8 cellular contexts compared by ENCODE assay signal in the genomic region with DNA sequence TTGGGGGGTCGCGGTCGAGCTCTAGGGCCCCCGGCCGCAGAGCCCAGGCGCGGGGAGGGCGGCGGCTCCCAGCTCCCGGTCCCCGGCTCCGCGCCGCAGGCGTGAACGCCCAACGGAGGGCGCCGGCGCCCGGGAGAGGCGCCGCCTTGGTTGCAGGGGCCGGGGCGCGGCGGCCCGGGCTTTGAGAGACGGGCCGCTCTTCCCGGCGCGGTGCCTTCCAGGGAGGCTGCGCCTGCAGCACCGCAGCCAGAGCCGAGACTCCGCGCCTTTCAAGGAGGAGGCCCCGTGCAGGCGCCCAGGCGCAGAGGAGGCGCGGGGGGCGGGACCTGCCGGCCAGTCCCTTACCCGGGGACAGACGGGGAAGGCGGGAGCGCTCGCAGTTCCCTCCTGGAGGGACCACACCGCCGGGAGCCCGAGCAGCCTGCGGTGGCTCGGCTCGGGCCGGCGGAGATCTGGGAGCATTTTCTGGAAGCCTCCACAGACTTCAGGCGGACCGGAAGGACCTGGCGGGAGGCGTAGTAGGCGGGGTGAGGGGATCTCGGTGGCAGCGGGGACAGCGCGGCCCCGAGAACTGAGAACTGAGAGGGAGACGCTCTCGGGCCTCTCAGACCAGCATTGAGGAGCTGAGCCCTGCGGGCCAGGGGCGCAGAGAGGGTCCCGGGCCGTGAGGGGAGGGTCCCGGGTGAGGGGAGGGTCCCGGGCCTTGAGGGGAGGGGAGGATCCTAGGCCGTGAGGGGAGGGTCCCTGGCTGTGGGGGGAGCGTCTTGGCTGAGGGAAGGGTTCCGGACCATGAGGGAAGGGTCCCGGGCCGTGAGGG. TPM values are rescaled to one million over a fixed set of nuclear protein-coding genes. Genes with fewer than 3 reads are reported as not detected.
DNase-seq lines count a peak whose midpoint lies in the region; ATAC-seq, FAIRE-seq and TF ChIP-seq lines count a peak whose summit lies in the region.

No MANE protein-coding gene starts in this region.

- TF ChIP-seq RAD21 in SK-N-SH (IDR thresholded peaks at IDR 0.05; ENCODE audit: low read length), result no peak
- no peak for TF ChIP-seq RAD21 in HepG2 (CRISPR knock-in tag; IDR thresholded peaks at IDR 0.05)

- peak overlapping the region; percentile 91 for H3K4me2 ChIP-seq in SK-N-SH
- peak overlapping the region; percentile 85 for H3K4me2 ChIP-seq in HepG2 (ENCODE audit: low read depth, low read length)

- DNase-seq in AG20443 (ENCODE audit: low spot score) (peak; percentile 62), SK-N-SH (peak; percentile 82), choroid plexus epithelial cell (ENCODE audit: low read depth) (peak; percentile 16), HepG2 (ENCODE audit: low spot score) (no peak), GM19240 (ENCODE audit: insufficient read length, low spot score) (no peak)
- peak; percentile 13 for DNase-seq in stimulated activated CD8-positive, alpha-beta memory T cell treated with anti-CD3 and anti-CD28 coated beads, Interleukin-4, amount 100 ng/mL, for 24 hours (ENCODE audit: low read depth)

- H2AFZ ChIP-seq in SK-N-SH (ENCODE audit: low read depth), result peak overlapping the region; percentile 89
- H2AFZ ChIP-seq in HepG2 (ENCODE audit: low read length), result no peak overlapping the region

- no peaks in the 10 kb centered on the region for H3K9me2 ChIP-seq in SK-N-SH

- no TSS peak for BruUV-seq in HepG2 (replicated peaks; lab: Mats Ljungman, UMichigan)

- peak overlapping the region; percentile 11; the same call in 1 of the 2 replicates for H3K9ac ChIP-seq in SK-N-SH
- peak overlapping the region; percentile 70 for H3K9ac ChIP-seq in HepG2 (ENCODE audit: insufficient read depth, low read depth, low read length)

- intact Hi-C loops in HepG2 (cut with micrococcal nuclease; ENCODE audit: unreplicated experiment), result loop anchor here (2.0 to 5.0 kb wide), 2 partner anchors 13 to 179 kb away; a partner anchor contains a TSS

- WGBS in SK-N-SH (ENCODE audit: low lambda C conversion rate), result 6% methylated on average over 17 of the region's 81 CpGs
- WGBS in HepG2 (ENCODE audit: low lambda C conversion rate), result 2% methylated on average over 20 of the region's 81 CpGs

- POLR2A ChIA-PET in SK-N-SH (lab: Yijun Ruan, JAX) (interaction anchor here (0.6 to 1.7 kb wide), 5 partner anchors 16 to 86 kb away, joined by 3 to 9 read pairs (median 4); a partner anchor contains a TSS), HepG2 (lab: Yijun Ruan, JAX) (interaction anchor here (0.5 to 2.1 kb wide), 11 partner anchors 10 to 266 kb away, joined by 3 to 14 read pairs (median 4); a partner anchor contains a TSS)

- H3K79me2 ChIP-seq in SK-N-SH (ENCODE audit: insufficient read depth), result no peaks in the 10 kb centered on the region
- no peaks in the 10 kb centered on the region for H3K79me2 ChIP-seq in HepG2 (ENCODE audit: insufficient read depth, low read length)

- in situ Hi-C loops in HepG2 (cut with HindIII; ENCODE audit: extremely low pct_ligation_motif_present, low pct_unique_long_range_greater_than_20kb), result loop anchor here (5.0 kb wide), 1 partner anchor 59 kb away; no protein-coding TSS in a partner anchor

- no peaks in the 10 kb centered on the region; the same call in 1 of the 2 replicates for H3K27me3 ChIP-seq in SK-N-SH (ENCODE audit: insufficient read depth)
- no peaks in the 10 kb centered on the region; a peak in 1 of 5 replicates for H3K27me3 ChIP-seq in HepG2 (ENCODE audit: control insufficient read depth in 1 of 2, insufficient read depth in 2 of 2, low read length in 2 of 2)

- H3K9me3 ChIP-seq in SK-N-SH (no peaks in the 10 kb centered on the region), HepG2 (ENCODE audit: low read length) (no peaks in the 10 kb centered on the region)

- FAIRE-seq in HepG2 (lab: Jason Lieb, UNC), result no peak

- peaks cover 4% of the 10 kb centered on the region for H3F3A ChIP-seq in SK-N-SH (replicated peaks; ENCODE audit: insufficient read depth)

- peak in 1 of 2 experiments; percentile 31; a peak in 1 of 4 replicates for TF ChIP-seq POLR2A in HepG2 (IDR thresholded peaks at IDR 0.05; ENCODE audit: insufficient read depth in 1 of 2, low read depth in 2 of 2, low read length in 2 of 2)

- H3K36me3 ChIP-seq in SK-N-SH (replicated peaks in 1 of 2; ENCODE audit: control insufficient read depth in 1 of 2, insufficient read depth in 2 of 2, low read length in 1 of 2), result no peaks in the 10 kb centered on the region
- no peaks in the 10 kb centered on the region for H3K36me3 ChIP-seq in HepG2 (replicated peaks in 1 of 2; ENCODE audit: control insufficient read depth in 1 of 2, insufficient read depth in 2 of 2, low read length in 2 of 2)

- ATAC-seq in GM18907 (IDR thresholded peaks at IDR 0.05; ENCODE audit: unreplicated experiment), result peak; percentile 33
- ATAC-seq in HG03432 (IDR thresholded peaks at IDR 0.05; ENCODE audit: unreplicated experiment), result peak; percentile 45
- peak; percentile 81 for ATAC-seq in HepG2

- H3K4me3 ChIP-seq in SK-N-SH (ENCODE audit: low read depth in 2 of 2, low read length in 1 of 2) (peak overlapping the region; percentile 57 to 67), choroid plexus epithelial cell (ENCODE audit: low read depth, low read length) (peak overlapping the region; percentile 50), HepG2 (replicated peaks in 1 of 3; ENCODE audit: insufficient read depth in 1 of 3, low read depth in 2 of 3, low read length in 3 of 3) (peak overlapping the region; percentile 42 to 72 (median 67))

- CTCF ChIA-PET in SK-N-SH (lab: Yijun Ruan, JAX) (interaction anchor here (0.6 to 11.4 kb wide), 47 partner anchors 7 to 723 kb away, joined by 3 to 150 read pairs (median 4); a partner anchor contains a TSS), HepG2 (lab: Yijun Ruan, JAX; ENCODE audit: low intra/inter-chr PET ratio, low total read pairs) (interaction anchor here (1.1 to 3.2 kb wide), 6 partner anchors 8 to 92 kb away, joined by 4 to 45 read pairs (median 7); a partner anchor contains a TSS)

- TF ChIP-seq EP300 in SK-N-SH (IDR thresholded peaks at IDR 0.05; ENCODE audit: borderline replicate concordance in 1 of 2, low read depth in 1 of 2, low read length in 1 of 2) (peak in 1 of 2 experiments; percentile 57; a peak in 1 of 4 replicates), HepG2 (IDR thresholded peaks at IDR 0.05; ENCODE audit: low read depth in 2 of 2, low read length in 2 of 2) (no peak), HepG2 (CRISPR knock-in tag; IDR thresholded peaks at IDR 0.05; ENCODE audit: borderline replicate concordance) (no peak)

- peaks cover 0 to 27% of the 10 kb centered on the region in 2 experiments; a peak in 2 of 4 replicates for H3K4me1 ChIP-seq in SK-N-SH (ENCODE audit: control insufficient read depth in 1 of 2, insufficient read depth in 2 of 2, low read depth in 1 of 2, low read length in 1 of 2)
- H3K4me1 ChIP-seq in HepG2 (ENCODE audit: insufficient read depth, low read length), result peaks cover 30% of the 10 kb centered on the region

- H4K20me1 ChIP-seq in SK-N-SH (ENCODE audit: insufficient read depth) (no peaks in the 10 kb centered on the region), HepG2 (ENCODE audit: insufficient read depth, low read length) (peaks cover 2% of the 10 kb centered on the region; the same call in 1 of the 2 replicates)

- H3K27ac ChIP-seq in SK-N-SH (ENCODE audit: low read depth in 2 of 2, low read length in 1 of 2), result peak overlapping the region in 1 of 2 experiments; percentile 55; a peak in 2 of 4 replicates
- peak overlapping the region; percentile 49 for H3K27ac ChIP-seq in HepG2 (ENCODE audit: extremely low read length, insufficient read depth, low read length)

- TF ChIP-seq CTCF in SK-N-SH (IDR thresholded peaks at IDR 0.05), result no peak
- no peak for TF ChIP-seq CTCF in choroid plexus epithelial cell (conservative IDR thresholded peaks at IDR 0.05; ENCODE audit: low read depth, low read length)
- no peak for TF ChIP-seq CTCF in HepG2 (CRISPR knock-in tag; IDR thresholded peaks at IDR 0.05)

TF ChIP-seq in SK-N-SH, 30 proteins besides CTCF, POLR2A, EP300 and RAD21:
- TF ChIP-seq ELF1 (IDR thresholded peaks at IDR 0.05) (no peak), JUND (IDR thresholded peaks at IDR 0.05) (no peak), MXI1 (IDR thresholded peaks at IDR 0.05; ENCODE audit: low read depth, low read length) (peak; percentile 57; the same call in 1 of the 2 replicates), POLR2AphosphoS5 (IDR thresholded peaks at IDR 0.05; ENCODE audit: low read depth, low read length) (no peak)

TF ChIP-seq in HepG2, 621 proteins besides CTCF, POLR2A, EP300 and RAD21 (continues in another document):
- TF ChIP-seq ZNF75D (CRISPR knock-in tag; IDR thresholded peaks at IDR 0.05; ENCODE audit: borderline replicate concordance), result no peak

RNA-seq across cellular contexts. Expression of a gene that starts 25.5 kb away (rescaled TPM):
- 0.56 and 1.1 TPM in 2 replicates for polyA plus RNA-seq in SK-N-SH (2012; rRNA removed)
- polyA plus RNA-seq in SK-N-SH (2012; cell fraction: cytosol; rRNA removed), result 0.58 and 1.00 TPM in 2 replicates
- polyA plus RNA-seq in SK-N-SH (2012; cell fraction: nucleus; rRNA removed), result 2.7 and 4.1 TPM in 2 replicates
- 13.7 and 19.4 TPM in 2 replicates for total RNA-seq in HepG2 (2016; rRNA removed; fragmentation: Illumina TruSeq; extraction: Trizol)
- total RNA-seq in HepG2 (2016; cell fraction: cytosol; rRNA removed; fragmentation: Illumina TruSeq; extraction: Trizol; ENCODE audit: low read depth), result 2.3 and 3.4 TPM in 2 replicates
- 10.9 and 20.3 TPM in 2 replicates for total RNA-seq in HepG2 (2016; cell fraction: insoluble cytoplasmic fraction; rRNA removed; fragmentation: Illumina TruSeq; extraction: Trizol)
- 5.5 and 5.6 TPM in 2 replicates for total RNA-seq in HepG2 (2016; cell fraction: membrane; rRNA removed; fragmentation: Illumina TruSeq; extraction: Trizol)
- total RNA-seq in HepG2 (2016; cell fraction: nucleus; rRNA removed; fragmentation: Illumina TruSeq; extraction: Trizol), result 24.6 and 25.3 TPM in 2 replicates
- polyA plus RNA-seq in HepG2 (2011; rRNA removed), result 28.4 and 33.6 TPM in 2 replicates
- 13.6 and 15.2 TPM in 2 replicates for polyA plus RNA-seq in HepG2 (2011; cell fraction: cytosol; rRNA removed)
- polyA plus RNA-seq in HepG2 (2011; cell fraction: nucleus; rRNA removed), result 196 and 262 TPM in 2 replicates
- polyA plus RNA-seq in HepG2 (2012), result 26.3 and 28.9 TPM in 2 replicates
- polyA plus RNA-seq in HepG2 (2016; cell fraction: cytosol; fragmentation: Illumina TruSeq; extraction: Trizol; ENCODE audit: low read depth), result 1.1 and 1.3 TPM in 2 replicates
- 10.3 and 10.5 TPM in 2 replicates for polyA plus RNA-seq in HepG2 (2016; cell fraction: insoluble cytoplasmic fraction; fragmentation: Illumina TruSeq; extraction: Trizol; ENCODE audit: low read depth)
- polyA plus RNA-seq in HepG2 (2016; cell fraction: membrane; fragmentation: Illumina TruSeq; extraction: Trizol; ENCODE audit: low read depth), result 1.6 and 2.4 TPM in 2 replicates
- 57.7 and 66.1 TPM in 2 replicates for polyA plus RNA-seq in HepG2 (2016; cell fraction: nucleus; fragmentation: Illumina TruSeq; extraction: Trizol; ENCODE audit: insufficient read depth, low read depth)
- 39.0 and 75.0 TPM in 2 replicates for polyA minus RNA-seq in HepG2 (2011; rRNA and poly(A)+ RNA removed; ENCODE audit: low replicate concordance)
- 16.7 and 21.1 TPM in 2 replicates for polyA minus RNA-seq in HepG2 (2011; cell fraction: cytosol; rRNA and poly(A)+ RNA removed)
- 89.5 and 90.6 TPM in 2 replicates for polyA minus RNA-seq in HepG2 (2011; cell fraction: nucleus; rRNA and poly(A)+ RNA removed)

Comparison
In these comparisons a context has a peak if more than half of its experiments do, and no peak if none do; other contexts are left out.
1. DNase-seq: peak in AG20443 (single experiment), SK-N-SH (single experiment), choroid plexus epithelial cell (single experiment) and stimulated activated CD8-positive, alpha-beta memory T cell treated with anti-CD3 and anti-CD28 coated beads, Interleukin-4, amount 100 ng/mL, for 24 hours (single experiment); none in HepG2 (single experiment) and GM19240 (single experiment).
2. Peak in every context shown above with its lines, with median percentiles within 50 percentile points of each other: ATAC-seq and H3K4me3 ChIP-seq.